ENCODE assay signal across 8 cellular contexts in the genomic region with DNA sequence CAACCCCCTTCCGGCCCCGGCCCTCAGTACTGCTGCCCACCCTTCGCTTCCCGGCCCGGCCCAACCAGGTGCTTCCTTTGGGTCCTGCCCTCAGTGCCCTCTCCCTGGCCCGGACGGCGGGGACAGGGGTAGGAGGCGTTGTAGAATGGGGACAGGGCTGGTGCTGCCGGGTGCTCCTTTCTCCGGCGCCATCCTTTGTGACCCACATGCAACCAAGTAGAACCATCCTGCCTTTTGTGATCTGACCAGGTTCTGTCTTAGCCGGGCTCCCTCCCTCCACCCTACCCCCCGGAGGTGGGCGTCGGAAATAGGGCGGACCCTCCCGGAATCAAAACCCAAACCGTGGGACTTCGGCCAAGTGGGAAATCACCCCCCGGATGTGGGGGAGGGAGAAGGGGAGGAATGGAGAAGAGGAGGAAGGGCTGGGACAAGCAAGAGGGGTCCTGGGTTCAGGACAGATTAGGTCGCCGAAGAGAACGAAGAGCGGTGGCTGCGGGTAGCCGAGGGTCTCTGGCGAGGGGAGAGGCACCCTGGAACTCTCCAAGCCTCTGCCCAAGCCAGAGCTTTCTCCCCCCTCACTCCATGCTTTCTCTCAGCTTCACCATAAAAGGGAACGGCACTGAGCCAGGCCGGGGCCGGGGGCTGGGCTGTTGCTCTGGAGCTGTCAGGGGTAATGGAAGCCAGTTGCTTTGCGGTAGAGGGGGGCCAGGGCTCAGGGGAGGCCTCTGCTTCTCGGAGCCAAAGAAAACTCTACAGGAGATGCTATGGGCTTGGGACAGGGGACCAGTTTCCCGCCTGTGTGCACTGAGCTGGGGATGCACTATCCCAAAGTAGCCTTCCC. TPM values are rescaled to one million over a fixed set of nuclear protein-coding genes. Genes with fewer than 3 reads are reported as not detected.
DNase-seq lines count a peak whose midpoint lies in the region; ATAC-seq and TF ChIP-seq lines count a peak whose summit lies in the region.

No MANE protein-coding gene starts in this region.

- no peak for TF ChIP-seq POLR2A in HCT116 (IDR thresholded peaks at IDR 0.05; ENCODE audit: borderline replicate concordance, extremely low read depth, insufficient read depth, insufficient read length)

- peak overlapping the region; percentile 96 to 99 for H3K18ac ChIP-seq in mesenchymal stem cell (ENCODE audit: low read depth in 1 of 2, low read length in 2 of 2)

- peaks cover 11% of the 10 kb centered on the region for H3K79me1 ChIP-seq in mesenchymal stem cell (replicated peaks; ENCODE audit: low read length, poor library complexity, severe bottlenecking)

- WGBS in mesenchymal stem cell = 4% methylated on average over 16 of the region's 34 CpGs

- peaks cover 33% of the 10 kb centered on the region for H3K79me2 ChIP-seq in HCT116 (ENCODE audit: insufficient read depth, low read length)

- peak overlapping the region; percentile 89 for H3K4me2 ChIP-seq in HCT116 (ENCODE audit: low read length)
- H3K4me2 ChIP-seq in mesenchymal stem cell (ENCODE audit: low read length, poor library complexity, severe bottlenecking) = peak overlapping the region; percentile 90

- peak; percentile 39 for DNase-seq in GM10248 (ENCODE audit: extremely low spot score)
- no peak for DNase-seq in HCT116 (ENCODE audit: low read depth, low spot score)
- peak; percentile 58 to 66 for DNase-seq in SJSA1 (ENCODE audit: low read depth in 1 of 2, low spot score in 2 of 2)
- peak; percentile 49 for DNase-seq in dermis blood vessel endothelial cell
- DNase-seq in mesenchymal stem cell = peak; percentile 85
- DNase-seq in DMS79 (lab: John Stamatoyannopoulos, UW) = no peak
- DNase-seq in DMS114 treated with DMSO at 0.1 percent for 48 hours (lab: John Stamatoyannopoulos, UW; ENCODE audit: unreplicated experiment) = no peak

- no TSS peak for BruUV-seq in HCT116 (replicated peaks; lab: Mats Ljungman, UMichigan)

- ATAC-seq in HCT116 = peak; percentile 53

- H2BK15ac ChIP-seq in mesenchymal stem cell (ENCODE audit: low read depth, poor library complexity, severe bottlenecking) = peak overlapping the region; percentile 99

- H4K91ac ChIP-seq in mesenchymal stem cell (ENCODE audit: low read length) = peak overlapping the region; percentile 99

- H3K9me3 ChIP-seq in HCT116 (ENCODE audit: control insufficient read depth in 1 of 2, insufficient read depth in 1 of 2, low read depth in 1 of 2, low read length in 2 of 2) (no peaks in the 10 kb centered on the region), SJSA1 (replicated peaks) (no peaks in the 10 kb centered on the region), mesenchymal stem cell (ENCODE audit: control insufficient read depth, low read length) (no peaks in the 10 kb centered on the region), subcutaneous abdominal adipose tissue (ENCODE audit: control insufficient read depth in 5 of 5, low read length in 5 of 5) (no peaks in the 10 kb centered on the region)

- H2BK12ac ChIP-seq in mesenchymal stem cell (ENCODE audit: low read length in 2 of 2) = peak overlapping the region; percentile 34 to 82

- H3K4ac ChIP-seq in mesenchymal stem cell (ENCODE audit: low read depth in 1 of 2, low read length in 2 of 2) = peak overlapping the region; percentile 98 to 100

- peak overlapping the region in 1 of 2 experiments; percentile 67 for H3K23ac ChIP-seq in mesenchymal stem cell (ENCODE audit: low read length in 2 of 2)

- peak overlapping the region; percentile 92 for H2BK120ac ChIP-seq in mesenchymal stem cell (ENCODE audit: low read depth, low read length)

- H2AFZ ChIP-seq in HCT116 (ENCODE audit: low read depth, low read length, poor library complexity, severe bottlenecking) (no peak overlapping the region), mesenchymal stem cell (ENCODE audit: low read depth, low read length) (peak overlapping the region; percentile 56)

- POLR2A ChIA-PET in GM10248 (lab: Yijun Ruan, JAX) (interaction anchor here (1.0 to 1.4 kb wide), 5 partner anchors 9 to 35 kb away, joined by 4 to 12 read pairs (median 4); a partner anchor contains a TSS), HCT116 (lab: Charles Lee) (interaction anchor here (1.4 kb wide), 2 partner anchors 9 to 21 kb away, joined by 5 to 6 read pairs; a partner anchor contains a TSS)

- intact Hi-C loops in HCT116 (cut with micrococcal nuclease) = no loop called here

- H3K27me3 ChIP-seq in HCT116 (ENCODE audit: insufficient read depth, low read length) = no peaks in the 10 kb centered on the region
- no peaks in the 10 kb centered on the region for H3K27me3 ChIP-seq in SJSA1 (replicated peaks)
- H3K27me3 ChIP-seq in mesenchymal stem cell (ENCODE audit: control insufficient read depth in 1 of 2, insufficient read depth in 1 of 2, low read length in 2 of 2) = no peaks in the 10 kb centered on the region
- no peaks in the 10 kb centered on the region for H3K27me3 ChIP-seq in subcutaneous abdominal adipose tissue (ENCODE audit: control insufficient read depth in 5 of 5, insufficient read depth in 4 of 5, low read length in 5 of 5)

- H4K8ac ChIP-seq in mesenchymal stem cell (ENCODE audit: low read length) = peak overlapping the region; percentile 98

- H3K27ac ChIP-seq in HCT116 (ENCODE audit: low read depth, low read length) (peak overlapping the region; percentile 55; the same call in 1 of the 2 replicates), SJSA1 (peak overlapping the region; percentile 52), mesenchymal stem cell (ENCODE audit: low read length, poor library complexity, severe bottlenecking) (peak overlapping the region; percentile 68), subcutaneous abdominal adipose tissue (ENCODE audit: low read depth, low read length) (peak overlapping the region; percentile 70)

- RAD21 ChIA-PET in HCT116 (lab: Charles Lee; ENCODE audit: low non-redundant PET in 1 of 2, low total read pairs in 2 of 2, uncharacterized antibody in 2 of 2, unreplicated experiment in 2 of 2) = no interaction called here

- H3K36me3 ChIP-seq in HCT116 (ENCODE audit: control insufficient read depth in 1 of 2, insufficient read depth in 2 of 2, low read length in 2 of 2) = peaks cover 13 to 16% of the 10 kb centered on the region in 2 experiments; a peak in 2 of 4 replicates
- peaks cover 43% of the 10 kb centered on the region for H3K36me3 ChIP-seq in SJSA1
- H3K36me3 ChIP-seq in mesenchymal stem cell (ENCODE audit: control insufficient read depth in 1 of 2, insufficient read depth in 2 of 2, low read depth in 1 of 2, low read length in 2 of 2) = peaks cover 23 to 34% of the 10 kb centered on the region in 2 experiments
- H3K36me3 ChIP-seq in subcutaneous abdominal adipose tissue (ENCODE audit: control insufficient read depth in 5 of 5, insufficient read depth in 5 of 5, low read length in 5 of 5) = peaks cover 5 to 26% (median 23%) of the 10 kb centered on the region in 5 donors

- H4K20me1 ChIP-seq in HCT116 (ENCODE audit: insufficient read depth) = no peaks in the 10 kb centered on the region

- peak overlapping the region in 1 of 2 experiments; percentile 93 for H3K14ac ChIP-seq in mesenchymal stem cell (ENCODE audit: low read length in 2 of 2)

- TF ChIP-seq RAD21 in HCT116 (IDR thresholded peaks at IDR 0.05; ENCODE audit: low read depth) = no peak

- peaks cover 7 to 18% of the 10 kb centered on the region in 2 experiments for H3K4me1 ChIP-seq in HCT116 (ENCODE audit: control insufficient read depth in 1 of 2, insufficient read depth in 2 of 2, low read length in 2 of 2)
- peaks cover 38% of the 10 kb centered on the region for H3K4me1 ChIP-seq in SJSA1 (replicated peaks)
- H3K4me1 ChIP-seq in mesenchymal stem cell (ENCODE audit: control insufficient read depth, insufficient read depth, low read depth, low read length) = peaks cover 28% of the 10 kb centered on the region
- peaks cover 5 to 67% (median 44%) of the 10 kb centered on the region in 5 donors for H3K4me1 ChIP-seq in subcutaneous abdominal adipose tissue (ENCODE audit: control insufficient read depth in 5 of 5, insufficient read depth in 5 of 5, low read length in 5 of 5)

- H2BK5ac ChIP-seq in mesenchymal stem cell (ENCODE audit: low read depth, low read length, poor library complexity, severe bottlenecking) = peak overlapping the region; percentile 77

- H3K4me3 ChIP-seq in HCT116 (replicated peaks in 1 of 2; ENCODE audit: low read depth in 1 of 2, low read length in 2 of 2) (peak overlapping the region; percentile 48 to 98), SJSA1 (peak overlapping the region; percentile 82), mesenchymal stem cell (ENCODE audit: insufficient read depth in 1 of 2, low read depth in 1 of 2, low read length in 2 of 2) (peak overlapping the region; percentile 79 to 80), subcutaneous abdominal adipose tissue (ENCODE audit: low read depth in 1 of 5, low read length in 5 of 5) (peak overlapping the region; percentile 53 to 99 (median 89))

- CTCF ChIA-PET in GM10248 (lab: Yijun Ruan, JAX) = interaction anchor here (0.9 to 5.2 kb wide), 9 partner anchors 10 to 110 kb away, joined by 3 to 42 read pairs (median 3); a partner anchor contains a TSS
- CTCF ChIA-PET in HCT116 (lab: Charles Lee) = interaction anchor here (0.9 to 1.3 kb wide), 7 partner anchors 9 to 221 kb away, joined by 3 to 7 read pairs (median 3); a partner anchor contains a TSS

- TF ChIP-seq CTCF in GM10248 (IDR thresholded peaks at IDR 0.05; ENCODE audit: control extremely low read depth, extremely low read depth, low read depth, missing control alignments) (no peak), HCT116 (IDR thresholded peaks at IDR 0.05 in 2 of 3, conservative IDR thresholded peaks at IDR 0.05 in 1 of 3; ENCODE audit: borderline replicate concordance in 1 of 3, insufficient read depth in 1 of 3, low read depth in 2 of 3, low read length in 2 of 3) (no peak)

- no peaks in the 10 kb centered on the region for H3K9me2 ChIP-seq in HCT116 (ENCODE audit: insufficient read depth)

- peak overlapping the region; percentile 68 for H2AK5ac ChIP-seq in mesenchymal stem cell (ENCODE audit: low read length, severe bottlenecking)

- H3K9ac ChIP-seq in HCT116 (ENCODE audit: low read length) (peak overlapping the region; percentile 89), mesenchymal stem cell (ENCODE audit: low read length) (peak overlapping the region; percentile 84), subcutaneous abdominal adipose tissue (ENCODE audit: low read length in 5 of 5) (peak overlapping the region in 4 of 5 donors; percentile 41 to 77 (median 74))

RNA-seq across cellular contexts. Expression of a gene that starts 0.8 kb away (rescaled TPM):
- 187 TPM for total RNA-seq in HCT116 (2021; ENCODE audit: unreplicated experiment)
- 262 and 288 TPM in 2 replicates for polyA plus RNA-seq in HCT116 (2012)
- 322 and 334 TPM in 2 replicates for total RNA-seq in SJSA1 (2014; rRNA removed; shearing (Covaris generic))
- total RNA-seq in dermis blood vessel endothelial cell = 323 and 569 TPM in 2 replicates
- 1,831 TPM for polyA plus RNA-seq in mesenchymal stem cell (2013, experiment 1 of 2)
- polyA plus RNA-seq in mesenchymal stem cell (2013, experiment 2 of 2) = 1,802 TPM

RNA-seq across cellular contexts. Expression of a gene that starts 6.2 kb away (rescaled TPM):
- total RNA-seq in HCT116 (2021; ENCODE audit: unreplicated experiment) (0.59 TPM), dermis blood vessel endothelial cell (33.7 and 41.9 TPM in 2 replicates)
- 0.20 and 0.21 TPM in 2 replicates for polyA plus RNA-seq in HCT116 (2012)
- 168 and 170 TPM in 2 replicates for total RNA-seq in SJSA1 (2014; rRNA removed; shearing (Covaris generic))
- 122 TPM for polyA plus RNA-seq in mesenchymal stem cell (2013, experiment 1 of 2)
- 129 TPM for polyA plus RNA-seq in mesenchymal stem cell (2013, experiment 2 of 2)

RNA-seq across cellular contexts. Expression of a gene that starts 14.4 kb away (rescaled TPM):
- total RNA-seq in HCT116 (2021; ENCODE audit: unreplicated experiment) (6.7 TPM), dermis blood vessel endothelial cell (4.8 and 5.5 TPM in 2 replicates)
- 4.4 and 4.8 TPM in 2 replicates for polyA plus RNA-seq in HCT116 (2012)
- 0.11 and 0.31 TPM in 2 replicates for total RNA-seq in SJSA1 (2014; rRNA removed; shearing (Covaris generic))
- 0.29 TPM for polyA plus RNA-seq in mesenchymal stem cell (2013, experiment 1 of 2)
- 0.38 TPM for polyA plus RNA-seq in mesenchymal stem cell (2013, experiment 2 of 2)

RNA-seq across cellular contexts. Expression of a gene that starts 20.7 kb away (rescaled TPM):
- total RNA-seq in HCT116 (2021; ENCODE audit: unreplicated experiment) (40.0 TPM), dermis blood vessel endothelial cell (17.0 and 19.7 TPM in 2 replicates)
- 27.0 and 35.6 TPM in 2 replicates for polyA plus RNA-seq in HCT116 (2012)
- 22.8 and 32.7 TPM in 2 replicates for total RNA-seq in SJSA1 (2014; rRNA removed; shearing (Covaris generic))
- polyA plus RNA-seq in mesenchymal stem cell (2013, experiment 1 of 2) = 18.2 TPM
- polyA plus RNA-seq in mesenchymal stem cell (2013, experiment 2 of 2) = 17.4 TPM

RNA-seq across cellular contexts. Expression of a gene that starts 39.4 kb away (rescaled TPM):
- 69.8 TPM for total RNA-seq in HCT116 (2021; ENCODE audit: unreplicated experiment)
- polyA plus RNA-seq in HCT116 (2012) = 59.0 and 66.6 TPM in 2 replicates
- total RNA-seq in SJSA1 (2014; rRNA removed; shearing (Covaris generic)) = 52.4 and 57.3 TPM in 2 replicates
- total RNA-seq in dermis blood vessel endothelial cell = 23.5 and 33.4 TPM in 2 replicates
- 110 TPM for polyA plus RNA-seq in mesenchymal stem cell (2013, experiment 1 of 2)
- polyA plus RNA-seq in mesenchymal stem cell (2013, experiment 2 of 2) = 107 TPM

Comparison
In these comparisons a context has a peak if more than half of its experiments do, and no peak if none do; other contexts are left out.
1. DNase-seq: peak in GM10248 (single experiment), SJSA1 (2 of 2), dermis blood vessel endothelial cell (single experiment) and mesenchymal stem cell (single experiment); none in HCT116 (single experiment), DMS79 (single experiment) and DMS114 treated with DMSO at 0.1 percent for 48 hours (single experiment).
2. RNA of a gene that starts 6.2 kb away (total RNA-seq): 168 to 170 TPM in SJSA1 and 33.7 to 41.9 TPM in dermis blood vessel endothelial cell; 0.59 TPM in HCT116 (single experiment); every median in the first group is over 10 times any median in the second.
3. Peak in every context shown above with its lines, with median percentiles within 50 percentile points of each other: H3K27ac ChIP-seq, H3K4me3 ChIP-seq and H3K9ac ChIP-seq.